ENCODE assay signal across 15 cellular contexts in genomic region chr12:111100003-111100402, GRCh38.
"Had no signal": no experiment of that assay in that cellular context is flagged by ENCODE, and none has a peak within 500 bp of the region (broad histone marks: within the 10 kb centered on the region; RNA-seq: fewer than 3 reads in every experiment).

No MANE protein-coding gene starts in this region.

- H3K9me3 ChIP-seq: neutrophil, pancreas, sigmoid colon, thoracic aorta, upper lobe of left lung had no signal

- H3K27me3 Mint-ChIP-seq: activated naive CD8-positive, alpha-beta T cell had no signal

- H3K4me3 ChIP-seq: pancreas, sigmoid colon, thoracic aorta, upper lobe of left lung had no signal

- H3K27ac Mint-ChIP-seq: activated naive CD8-positive, alpha-beta T cell; activated T-helper 1 cell treated with anti-CD3 and anti-CD28 coated beads, Interleukin-12 subunit alpha, Interleukin-12 subunit beta, Interleukin-2, Interleukin-4 antibody, amounts not matched to agents 30 ng/mL and 10 ng/mL and 1 ng/mL, durations not matched to agents 14 hours and 24 hours and 36 hours; stimulated activated memory B cell treated with anti-CD40 and anti-IgM and Interleukin-4, amounts not matched to agents 10 μg/mL and 1 μg/mL and 100 μg/mL, for 72 hours had no signal

- H3K36me3 Mint-ChIP-seq: activated naive CD8-positive, alpha-beta T cell; naive thymus-derived CD8-positive, alpha-beta T cell; stimulated activated memory B cell treated with anti-CD40 and anti-IgM and Interleukin-4, amounts not matched to agents 10 μg/mL and 1 μg/mL and 100 μg/mL, for 72 hours had no signal

- H3K27ac ChIP-seq: neutrophil, pancreas, sigmoid colon, thoracic aorta, upper lobe of left lung had no signal

- H3K4me3 Mint-ChIP-seq: activated naive CD8-positive, alpha-beta T cell; activated T-helper 1 cell treated with anti-CD3 and anti-CD28 coated beads, Interleukin-12 subunit alpha, Interleukin-12 subunit beta, Interleukin-2, Interleukin-4 antibody, amounts not matched to agents 30 ng/mL and 10 ng/mL and 1 ng/mL, durations not matched to agents 14 hours and 24 hours and 36 hours had no signal

- H3K9me3 Mint-ChIP-seq: activated T-helper 1 cell treated with anti-CD3 and anti-CD28 coated beads, Interleukin-12 subunit alpha, Interleukin-12 subunit beta, Interleukin-2, Interleukin-4 antibody, amounts not matched to agents 30 ng/mL and 10 ng/mL and 1 ng/mL, durations not matched to agents 14 hours and 24 hours and 36 hours; naive thymus-derived CD8-positive, alpha-beta T cell; stimulated activated memory B cell treated with anti-CD40 and anti-IgM and Interleukin-4, amounts not matched to agents 10 μg/mL and 1 μg/mL and 100 μg/mL, for 72 hours had no signal

- H3K36me3 ChIP-seq: neutrophil, pancreas, sigmoid colon, thoracic aorta, upper lobe of left lung had no signal

- H3K27me3 ChIP-seq: pancreas, upper lobe of left lung had no signal

- ATAC-seq: left ventricle myocardium superior; naive thymus-derived CD8-positive, alpha-beta T cell; pancreas; stimulated activated memory B cell treated with anti-CD40 and anti-IgM and Interleukin-4, amounts not matched to agents 10 μg/mL and 1 μg/mL and 100 μg/mL, for 72 hours had no signal

- H3K4me1 ChIP-seq: pancreas, sigmoid colon, upper lobe of left lung had no signal

- DNase-seq: activated CD4-positive, alpha-beta T cell treated with anti-CD3 and anti-CD28 coated beads for 1 hour; activated T-cell treated with anti-CD3 and anti-CD28 coated beads for 4 hours; head of caudate nucleus; left ventricle myocardium superior; mesendoderm; naive thymus-derived CD8-positive, alpha-beta T cell; pancreas; sigmoid colon; stimulated activated CD4-positive, alpha-beta T cell treated with anti-CD3 and anti-CD28 coated beads, Interleukin-4, amount 100 ng/mL, for 4 hours; upper lobe of left lung had no signal
